Comparison of ENCODE assay signal across 22 cellular contexts in genomic region chr15:55248895-55249294, GRCh38. TPM values are rescaled to one million over a fixed set of nuclear protein-coding genes. Genes with fewer than 3 reads are reported as not detected.
DNase-seq lines count a peak whose midpoint lies in the region; ATAC-seq, FAIRE-seq and TF ChIP-seq lines count a peak whose summit lies in the region.
"Had no signal": no experiment of that assay in that cellular context is flagged by ENCODE, and none has a peak within 500 bp of the region (broad histone marks: within the 10 kb centered on the region; RNA-seq: fewer than 3 reads in every experiment).

No MANE protein-coding gene starts in this region.

- peak; percentile 7 for FAIRE-seq in A549 (lab: Jason Lieb, UNC)
- FAIRE-seq: GM18507 had no signal

- no peak overlapping the region for H3K4me2 ChIP-seq in A549
- H3K4me2 ChIP-seq: BLaER1, KMS-11 had no signal

- TF ChIP-seq CTCF in A549 (IDR thresholded peaks at IDR 0.05) (no peak), body of pancreas (IDR thresholded peaks at IDR 0.05) (no peak)

- H3K9me3 Mint-ChIP-seq in T-cell: no peaks in the 10 kb centered on the region

- H3K4me3 Mint-ChIP-seq in T-cell: no peak overlapping the region

- H3K27ac Mint-ChIP-seq in T-cell: peak overlapping the region in 1 of 2 donors; percentile 45

- ATAC-seq in A549 (no peak), body of pancreas (no peak), T-cell (replicated peaks in 1 of 4) (no peak)
- ATAC-seq: GM12878 had no signal

- H3K27ac ChIP-seq in A549 (no peak overlapping the region), body of pancreas (no peak overlapping the region), substantia nigra (ENCODE audit: low read depth, low read length, poor library complexity, severe bottlenecking) (no peak overlapping the region)
- H3K27ac ChIP-seq: 22Rv1, BLaER1, KMS-11, RWPE1 had no signal

- no peaks in the 10 kb centered on the region for H3K27me3 Mint-ChIP-seq in T-cell

- H3K36me3 ChIP-seq in mucosa of stomach (ENCODE audit: control insufficient read depth, insufficient read depth, low read length): no peaks in the 10 kb centered on the region
- no peaks in the 10 kb centered on the region for H3K36me3 ChIP-seq in body of pancreas (replicated peaks in 1 of 2; ENCODE audit: insufficient read depth in 1 of 2, low read depth in 2 of 2)
- H3K36me3 ChIP-seq: BLaER1, MG63 had no signal

- intact Hi-C loops in body of pancreas (cut with DNase I): no loop called here

- H3K9ac ChIP-seq in mucosa of stomach (ENCODE audit: low read length): peak overlapping the region; percentile 35
- H3K9ac ChIP-seq: BLaER1, KMS-11 had no signal

- POLR2A ChIA-PET in A549 (lab: Yijun Ruan, JAX) (no interaction called here), T-cell (lab: Charles Lee) (interaction anchor here in 1 of 2 donors (0.6 kb wide), 1 partner anchor 18 kb away, joined by 5 read pairs; no protein-coding TSS in a partner anchor)

- H3K4me1 Mint-ChIP-seq in T-cell: peaks cover 49 to 70% (median 61%) of the 10 kb centered on the region in 3 donors

- TF ChIP-seq POLR2A in A549 (IDR thresholded peaks at IDR 0.05; ENCODE audit: low read length) (no peak), body of pancreas (IDR thresholded peaks at IDR 0.05) (no peak)

- TF ChIP-seq EP300 in A549 (IDR thresholded peaks at IDR 0.05): no peak

- H3K4me1 ChIP-seq in A549: peaks cover 30% of the 10 kb centered on the region; the same call in 2 of the 3 replicates
- peaks cover 47% of the 10 kb centered on the region for H3K4me1 ChIP-seq in mucosa of stomach (ENCODE audit: control insufficient read depth, insufficient read depth, low read length)
- H3K4me1 ChIP-seq in body of pancreas: peaks cover 16% of the 10 kb centered on the region
- H3K4me1 ChIP-seq: BLaER1 had no signal

- CTCF ChIA-PET in A549 (lab: Yijun Ruan, JAX): interaction anchor here (0.6 to 1.5 kb wide), 2 partner anchors 138 to 186 kb away, joined by 3 read pairs; no protein-coding TSS in a partner anchor
- CTCF ChIA-PET in T-cell (lab: Charles Lee): interaction anchor here in 1 of 2 donors (0.6 kb wide), 1 partner anchor 275 kb away, joined by 3 read pairs; no protein-coding TSS in a partner anchor

- TF ChIP-seq RAD21 in A549 (conservative IDR thresholded peaks at IDR 0.05 in 1 of 2, IDR thresholded peaks at IDR 0.05 in 1 of 2): no peak

- H3K4me3 ChIP-seq in A549: no peak overlapping the region
- H3K4me3 ChIP-seq in mucosa of stomach (ENCODE audit: low read length): no peak overlapping the region
- no peak overlapping the region for H3K4me3 ChIP-seq in body of pancreas
- H3K4me3 ChIP-seq: BLaER1, GM12878, MG63 had no signal

- H3K9me3 ChIP-seq in A549 (no peaks in the 10 kb centered on the region), mucosa of stomach (ENCODE audit: control insufficient read depth, low read length) (no peaks in the 10 kb centered on the region), body of pancreas (no peaks in the 10 kb centered on the region)
- H3K9me3 ChIP-seq: BLaER1, MG63 had no signal

- peak; percentile 2 for DNase-seq in DMS153 (lab: John Stamatoyannopoulos, UW)
- DNase-seq in DMS153 treated with DMSO at 0.1 percent for 48 hours (lab: John Stamatoyannopoulos, UW; ENCODE audit: unreplicated experiment): no peak
- DNase-seq in A549 (ENCODE audit: low read depth in 1 of 2, low spot score in 1 of 2): no peak
- peak; percentile 73 to 85 for DNase-seq in NCI-H526 (lab: John Stamatoyannopoulos, UW)
- no peak for DNase-seq in body of pancreas
- DNase-seq in substantia nigra (lab: John Stamatoyannopoulos, UW): no peak
- no peak for DNase-seq in T-cell
- DNase-seq: DMS79; HCEC 1CT; MG63; NCI-H1092 treated with DMSO at 0.1 percent for 48 hours; NCI-H1694; NCI-H446; NK-92 treated with Interleukin-12 subunit alpha and Interleukin-12 subunit beta, amount 100 ng/mL, for 24 hours; OCI-M1 had no signal

- H3K27me3 ChIP-seq in mucosa of stomach (ENCODE audit: control insufficient read depth, insufficient read depth, low read length) (no peaks in the 10 kb centered on the region), body of pancreas (no peaks in the 10 kb centered on the region)
- H3K27me3 ChIP-seq: BLaER1, MG63 had no signal

- H3K36me3 Mint-ChIP-seq in T-cell: peaks cover 15% of the 10 kb centered on the region

- WGBS in A549 (ENCODE audit: missing lambda C conversion rate): 40% methylated on average over 1 of the region's 1 CpG
- 33 to 42% methylated on average over 1 of the region's 1 CpG for WGBS in body of pancreas, 2 donors

TF ChIP-seq in A549, 52 proteins besides CTCF, POLR2A, EP300 and RAD21:
- TF ChIP-seq HOXA7 (CRISPR knock-in tag; IDR thresholded peaks at IDR 0.05) (no peak), HMGXB4 (CRISPR knock-in tag; IDR thresholded peaks at IDR 0.05; ENCODE audit: borderline replicate concordance) (no peak), PHF8 (IDR thresholded peaks at IDR 0.05; ENCODE audit: borderline replicate concordance, low read depth) (no peak), MYC (IDR thresholded peaks at IDR 0.05; ENCODE audit: borderline replicate concordance, low read length) (no peak)

RNA-seq across cellular contexts. Expression of gene RAB27A, which starts 40.7 kb away (rescaled TPM):
- polyA plus RNA-seq in A549 (2011; rRNA removed) (13.8 and 17.0 TPM in 2 replicates), A549 (2017; fragmentation: RNase III; extraction: RNeasy Plus Mini Kit Qiagen cat#74134 plus additional on column Dnase treatment) (7.8 to 10.0 TPM (median 8.1 TPM) in 3 replicates)
- polyA plus RNA-seq in A549 (2012; cell fraction: cytosol; rRNA removed): 4.6 and 4.8 TPM in 2 replicates
- polyA plus RNA-seq in A549 (2012; cell fraction: nucleus; rRNA removed): 1.5 and 2.5 TPM in 2 replicates
- polyA minus RNA-seq in A549 (2011; rRNA and poly(A)+ RNA removed): 4.4 and 4.8 TPM in 2 replicates
- total RNA-seq in body of pancreas (1 to 10 TPM; 9.6 to 9.9 TPM), T-cell (10 to 100 TPM; 29.7 to 47.2 (median 35.2) TPM)

RNA-seq across cellular contexts. Expression of gene RSL24D1, which starts 52.2 kb away (rescaled TPM):
- 171 and 257 TPM in 2 replicates for polyA plus RNA-seq in A549 (2011; rRNA removed)
- 31.3 and 35.4 TPM in 2 replicates for polyA plus RNA-seq in A549 (2012; cell fraction: cytosol; rRNA removed)
- polyA plus RNA-seq in A549 (2012; cell fraction: nucleus; rRNA removed): 6.9 and 14.2 TPM in 2 replicates
- polyA plus RNA-seq in A549 (2017; fragmentation: RNase III; extraction: RNeasy Plus Mini Kit Qiagen cat#74134 plus additional on column Dnase treatment): 103 to 121 TPM (median 104 TPM) in 3 replicates
- 44.4 and 46.1 TPM in 2 replicates for polyA minus RNA-seq in A549 (2011; rRNA and poly(A)+ RNA removed)
- total RNA-seq in body of pancreas: 10 to 100 TPM; 13.5 to 46.7 TPM
- 100 to 1,000 TPM in 3 of 5 donors, 10 to 100 TPM in 2; 88.9 to 133 (median 108) TPM for total RNA-seq in T-cell

Comparison
In these comparisons a context has a peak if more than half of its experiments do, and no peak if none do; other contexts are left out.
1. DNase-seq: peak in DMS153 (single experiment) and NCI-H526 (2 of 2); none in DMS153 treated with DMSO at 0.1 percent for 48 hours (single experiment), A549 (0 of 2), body of pancreas (0 of 4), substantia nigra (0 of 49) and T-cell (0 of 34).